In the genomic region with DNA sequence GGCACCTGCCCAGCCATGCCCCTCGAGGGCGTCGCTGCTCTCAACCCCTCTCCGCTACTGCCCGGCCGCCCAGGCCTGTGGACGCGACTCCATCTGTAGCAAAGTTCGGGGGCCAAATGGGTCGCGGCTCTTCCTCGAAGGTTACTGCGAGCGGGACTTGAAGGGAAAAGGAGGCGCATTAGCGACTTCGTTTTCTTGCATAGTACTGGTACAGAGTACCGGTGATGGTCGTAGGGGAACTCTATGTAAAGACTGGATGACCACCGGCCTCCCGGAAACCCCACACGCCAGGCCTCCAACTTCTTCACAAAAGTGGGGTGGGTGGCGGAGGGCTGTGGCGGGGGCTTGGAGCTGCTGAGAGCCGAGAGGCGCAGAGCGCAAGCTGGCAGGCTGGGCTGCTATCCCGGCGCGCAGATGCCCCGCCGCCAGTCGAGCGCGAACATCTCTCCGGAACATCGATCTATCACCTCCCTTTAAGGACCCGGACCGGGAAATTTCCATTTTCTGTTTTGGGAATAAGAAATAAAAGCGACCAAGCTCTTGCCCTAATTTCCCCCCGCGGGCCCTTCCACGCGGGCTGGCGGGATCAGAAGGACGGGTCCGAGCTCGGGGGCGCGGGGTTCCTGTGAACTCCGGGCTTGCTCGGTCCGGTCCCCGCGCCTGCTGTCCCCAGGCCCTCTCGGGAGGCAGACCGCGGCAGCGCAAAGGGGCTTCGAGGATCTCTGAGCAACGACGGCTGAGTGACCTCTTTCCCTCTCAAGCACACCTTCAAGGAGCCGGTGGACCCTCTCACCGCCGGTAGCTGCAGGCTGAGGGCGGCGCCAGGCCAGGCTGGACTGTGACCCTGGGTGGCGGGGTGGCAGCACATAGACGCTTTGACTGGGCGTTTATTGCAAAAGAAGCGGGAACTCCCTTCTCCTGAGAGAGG, we compare ENCODE assay signal across 18 cellular contexts. TPM values are rescaled to one million over a fixed set of nuclear protein-coding genes. Genes with fewer than 3 reads are reported as not detected.
DNase-seq lines count a peak whose midpoint lies in the region; ATAC-seq, FAIRE-seq and TF ChIP-seq lines count a peak whose summit lies in the region.
"Had no signal": no experiment of that assay in that cellular context is flagged by ENCODE, and none has a peak within 500 bp of the region (broad histone marks: within the 10 kb centered on the region; RNA-seq: fewer than 3 reads in every experiment).

No MANE protein-coding gene starts in this region.

- H3K4me2 ChIP-seq in HepG2 (ENCODE audit: low read depth, low read length) = peak overlapping the region; percentile 66
- H3K4me2 ChIP-seq: KMS-11 had no signal

- H3K27ac Mint-ChIP-seq in stimulated activated naive B cell treated with anti-CD40 and anti-IgM and Interleukin-4, amounts not matched to agents 10 μg/mL and 1 μg/mL and 100 μg/mL, for 72 hours = peak overlapping the region; percentile 57

- peak; percentile 8 for DNase-seq in NCI-H345 (lab: John Stamatoyannopoulos, UW)
- no peak for DNase-seq in NCI-H345 treated with DMSO at 0.1 percent for 48 hours (lab: John Stamatoyannopoulos, UW; ENCODE audit: unreplicated experiment)
- DNase-seq in dermis blood vessel endothelial cell = peak; percentile 19
- DNase-seq in HepG2 (ENCODE audit: low spot score) = peak; percentile 29
- no peak for DNase-seq in stimulated activated naive B cell treated with anti-CD40 and anti-IgM and Interleukin-4, amounts not matched to agents 10 μg/mL and 1 μg/mL and 100 μg/mL, for 72 hours
- DNase-seq in DMS79 (lab: John Stamatoyannopoulos, UW) = no peak
- DNase-seq in LoVo (ENCODE audit: low spot score) = no peak
- DNase-seq: activated effector memory CD4-positive, alpha-beta T cell treated with anti-CD3 and anti-CD28 coated beads, Interleukin-2, amount 50 U/mL, for 16 hours; foreskin fibroblast; NCI-H1930; SW 1271 had no signal

- peaks cover 15% of the 10 kb centered on the region for H3K4me1 ChIP-seq in HepG2 (ENCODE audit: insufficient read depth, low read length)

- peaks cover 0 to 4% of the 10 kb centered on the region in 2 donors for H3K36me3 Mint-ChIP-seq in stimulated activated naive B cell treated with anti-CD40 and anti-IgM and Interleukin-4, amounts not matched to agents 10 μg/mL and 1 μg/mL and 100 μg/mL, for 72 hours

- H3K27ac ChIP-seq in HepG2 (ENCODE audit: extremely low read length, insufficient read depth, low read length) = no peak overlapping the region
- H3K27ac ChIP-seq: KMS-11 had no signal

- no peak overlapping the region for H2AFZ ChIP-seq in HepG2 (ENCODE audit: low read length)

- POLR2A ChIA-PET in HepG2 (lab: Yijun Ruan, JAX) = interaction anchor here (0.6 kb wide), 1 partner anchor 18 kb away, joined by 3 read pairs; no protein-coding TSS in a partner anchor

- no peaks in the 10 kb centered on the region for H4K20me1 ChIP-seq in HepG2 (ENCODE audit: insufficient read depth, low read length)

- peaks cover 0 to 4% of the 10 kb centered on the region in 2 donors for H3K4me1 Mint-ChIP-seq in stimulated activated naive B cell treated with anti-CD40 and anti-IgM and Interleukin-4, amounts not matched to agents 10 μg/mL and 1 μg/mL and 100 μg/mL, for 72 hours

- CTCF ChIA-PET in HepG2 (lab: Yijun Ruan, JAX; ENCODE audit: low intra/inter-chr PET ratio, low total read pairs) = no interaction called here

- no TSS peak for BruUV-seq in HepG2 (replicated peaks; lab: Mats Ljungman, UMichigan)

- peaks cover 4 to 49% of the 10 kb centered on the region in 2 experiments; a peak in 4 of 5 replicates for H3K27me3 ChIP-seq in HepG2 (ENCODE audit: control insufficient read depth in 1 of 2, insufficient read depth in 2 of 2, low read length in 2 of 2)

- no peaks in the 10 kb centered on the region for H3K9me3 ChIP-seq in HepG2 (ENCODE audit: low read length)

- H3K4me3 Mint-ChIP-seq in stimulated activated naive B cell treated with anti-CD40 and anti-IgM and Interleukin-4, amounts not matched to agents 10 μg/mL and 1 μg/mL and 100 μg/mL, for 72 hours = no peak overlapping the region

- FAIRE-seq in HepG2 (lab: Jason Lieb, UNC) = no peak
- FAIRE-seq: A204.1, colon, GM12892 had no signal

- intact Hi-C loops in HepG2 (cut with micrococcal nuclease; ENCODE audit: unreplicated experiment) = no loop called here

- 55% methylated on average over 55 of the region's 71 CpGs for WGBS in HepG2 (ENCODE audit: low lambda C conversion rate)

- TF ChIP-seq EP300 in HepG2 (IDR thresholded peaks at IDR 0.05; ENCODE audit: low read depth in 2 of 2, low read length in 2 of 2) (no peak), HepG2 (CRISPR knock-in tag; IDR thresholded peaks at IDR 0.05; ENCODE audit: borderline replicate concordance) (no peak)

- ATAC-seq in HepG2 (peak; percentile 87), HG02759 (IDR thresholded peaks at IDR 0.05; ENCODE audit: unreplicated experiment) (no peak)
- ATAC-seq in stimulated activated naive B cell treated with anti-CD40 and anti-IgM and Interleukin-4, amounts not matched to agents 10 μg/mL and 1 μg/mL and 100 μg/mL, for 72 hours (replicated peaks) = no peak

- H3K27me3 Mint-ChIP-seq in stimulated activated naive B cell treated with anti-CD40 and anti-IgM and Interleukin-4, amounts not matched to agents 10 μg/mL and 1 μg/mL and 100 μg/mL, for 72 hours = peaks cover 50 to 63% of the 10 kb centered on the region in 2 donors

- H3K9ac ChIP-seq in HepG2 (ENCODE audit: insufficient read depth, low read depth, low read length) = no peak overlapping the region
- H3K9ac ChIP-seq: KMS-11 had no signal

- H3K79me2 ChIP-seq in HepG2 (ENCODE audit: insufficient read depth, low read length) = no peaks in the 10 kb centered on the region

- H3K4me3 ChIP-seq in HepG2 (replicated peaks in 1 of 3; ENCODE audit: insufficient read depth in 1 of 3, low read depth in 2 of 3, low read length in 3 of 3) = peak overlapping the region; percentile 29 to 58 (median 38); a peak in 5 of 6 replicates

- in situ Hi-C loops in HepG2 (cut with HindIII; ENCODE audit: extremely low pct_ligation_motif_present, low pct_unique_long_range_greater_than_20kb) = no loop called here

- peaks cover 1 to 13% of the 10 kb centered on the region in 2 donors for H3K9me3 Mint-ChIP-seq in stimulated activated naive B cell treated with anti-CD40 and anti-IgM and Interleukin-4, amounts not matched to agents 10 μg/mL and 1 μg/mL and 100 μg/mL, for 72 hours

- no peaks in the 10 kb centered on the region for H3K36me3 ChIP-seq in HepG2 (replicated peaks in 1 of 2; ENCODE audit: control insufficient read depth in 1 of 2, insufficient read depth in 2 of 2, low read length in 2 of 2)

- no peak for TF ChIP-seq RAD21 in HepG2 (CRISPR knock-in tag; IDR thresholded peaks at IDR 0.05)

- TF ChIP-seq POLR2A in HepG2 (IDR thresholded peaks at IDR 0.05; ENCODE audit: insufficient read depth in 1 of 2, low read depth in 2 of 2, low read length in 2 of 2) = no peak

- no peak; the same call in 1 of the 2 replicates for TF ChIP-seq CTCF in HepG2 (CRISPR knock-in tag; IDR thresholded peaks at IDR 0.05)

TF ChIP-seq in HepG2, 621 proteins besides CTCF, POLR2A, EP300 and RAD21 (continues in another document):
- TF ChIP-seq ZNF333 (CRISPR knock-in tag; IDR thresholded peaks at IDR 0.05; ENCODE audit: borderline replicate concordance) = no peak
- TF ChIP-seq MTF2 (CRISPR knock-in tag; IDR thresholded peaks at IDR 0.05; ENCODE audit: borderline replicate concordance) = peak; percentile 39; the same call in 1 of the 2 replicates
- peak; percentile 87 for TF ChIP-seq KDM2A (CRISPR knock-in tag; IDR thresholded peaks at IDR 0.05; ENCODE audit: borderline replicate concordance, low read depth)
- 0 out of 2 replicates have a peak, but pooled peaks have one; percentile 18 for TF ChIP-seq ZNF605 (CRISPR knock-in tag; IDR thresholded peaks at IDR 0.05)
- TF ChIP-seq AGO2 (optimal IDR thresholded peaks at IDR 0.05; ENCODE audit: low read depth, low read length) = peak; percentile 87
- no peak for TF ChIP-seq MAF1 (CRISPR knock-in tag; IDR thresholded peaks at IDR 0.05; ENCODE audit: borderline replicate concordance)
- TF ChIP-seq SOX5 (CRISPR knock-in tag; IDR thresholded peaks at IDR 0.05; ENCODE audit: borderline replicate concordance) = no peak
- TF ChIP-seq MAX (IDR thresholded peaks at IDR 0.05) = peak; percentile 45; the same call in 1 of the 2 replicates
- TF ChIP-seq HNF4A (CRISPR knock-in tag; IDR thresholded peaks at IDR 0.05) = peak; percentile 59

RNA-seq across cellular contexts. Expression of gene FEZF1, which starts 12.2 kb away (rescaled TPM):
- not detected in 2 replicates for total RNA-seq in dermis blood vessel endothelial cell
- total RNA-seq in HepG2 (2016; rRNA removed; fragmentation: Illumina TruSeq; extraction: Trizol) = not detected in 2 replicates
- not detected in 2 replicates for total RNA-seq in HepG2 (2016; cell fraction: cytosol; rRNA removed; fragmentation: Illumina TruSeq; extraction: Trizol; ENCODE audit: low read depth)
- not detected in 2 replicates for total RNA-seq in HepG2 (2016; cell fraction: insoluble cytoplasmic fraction; rRNA removed; fragmentation: Illumina TruSeq; extraction: Trizol)
- not detected in 2 replicates for total RNA-seq in HepG2 (2016; cell fraction: membrane; rRNA removed; fragmentation: Illumina TruSeq; extraction: Trizol)
- total RNA-seq in HepG2 (2016; cell fraction: nucleus; rRNA removed; fragmentation: Illumina TruSeq; extraction: Trizol) = not detected in 2 replicates
- polyA plus RNA-seq in HepG2 (2011; rRNA removed) = not detected in 2 replicates
- polyA plus RNA-seq in HepG2 (2011; cell fraction: cytosol; rRNA removed) = not detected in 2 replicates
- polyA plus RNA-seq in HepG2 (2011; cell fraction: nucleus; rRNA removed) = not detected in 2 replicates
- not detected in 2 replicates for polyA plus RNA-seq in HepG2 (2012)
- not detected in 2 replicates for polyA plus RNA-seq in HepG2 (2016; cell fraction: cytosol; fragmentation: Illumina TruSeq; extraction: Trizol; ENCODE audit: low read depth)
- not detected in 2 replicates for polyA plus RNA-seq in HepG2 (2016; cell fraction: insoluble cytoplasmic fraction; fragmentation: Illumina TruSeq; extraction: Trizol; ENCODE audit: low read depth)
- not detected in 2 replicates for polyA plus RNA-seq in HepG2 (2016; cell fraction: membrane; fragmentation: Illumina TruSeq; extraction: Trizol; ENCODE audit: low read depth)
- not detected in 2 replicates for polyA plus RNA-seq in HepG2 (2016; cell fraction: nucleus; fragmentation: Illumina TruSeq; extraction: Trizol; ENCODE audit: insufficient read depth, low read depth)
- polyA minus RNA-seq in HepG2 (2011; rRNA and poly(A)+ RNA removed; ENCODE audit: low replicate concordance) = not detected in 2 replicates
- not detected in 2 replicates for polyA minus RNA-seq in HepG2 (2011; cell fraction: cytosol; rRNA and poly(A)+ RNA removed)
- polyA minus RNA-seq in HepG2 (2011; cell fraction: nucleus; rRNA and poly(A)+ RNA removed) = not detected in 2 replicates
- total RNA-seq: lung microvascular endothelial cell, pulmonary artery endothelial cell had no signal

Comparison
In these comparisons a context has a peak if more than half of its experiments do, and no peak if none do; other contexts are left out.
1. DNase-seq: peak in NCI-H345 (single experiment), dermis blood vessel endothelial cell (single experiment) and HepG2 (single experiment); none in NCI-H345 treated with DMSO at 0.1 percent for 48 hours (single experiment), stimulated activated naive B cell treated with anti-CD40 and anti-IgM and Interleukin-4, amounts not matched to agents 10 μg/mL and 1 μg/mL and 100 μg/mL, for 72 hours (single experiment), DMS79 (single experiment) and LoVo (single experiment).